16 cellular contexts compared by ENCODE assay signal in the genomic region with DNA sequence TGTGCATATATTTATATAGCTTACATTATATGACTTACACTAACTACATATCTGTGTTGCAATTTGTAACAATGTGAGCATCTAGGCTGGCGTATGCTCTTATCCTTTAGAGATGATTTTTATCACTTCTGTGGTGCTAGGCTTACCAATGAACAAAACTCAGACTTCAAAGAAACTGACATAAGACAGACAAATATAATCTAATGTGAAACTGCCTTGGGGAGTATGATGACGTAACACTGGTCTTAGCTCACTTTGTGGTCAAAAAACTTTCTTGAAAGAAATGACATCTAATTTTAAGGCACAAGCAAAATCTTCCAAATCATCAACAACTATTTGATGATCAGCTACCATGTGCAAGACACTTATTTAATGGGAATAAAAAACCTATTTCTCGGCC. TPM values are rescaled to one million over a fixed set of nuclear protein-coding genes. Genes with fewer than 3 reads are reported as not detected.
"Had no signal": no experiment of that assay in that cellular context is flagged by ENCODE, and none has a peak within 500 bp of the region (broad histone marks: within the 10 kb centered on the region; RNA-seq: fewer than 3 reads in every experiment).

No MANE protein-coding gene starts in this region.

- H3K27me3 ChIP-seq: cardiac muscle cell, ovary had no signal

- FAIRE-seq: endothelial cell of umbilical vein, urothelium cell line had no signal

- H3K36me3 ChIP-seq: cardiac muscle cell, ovary, thoracic aorta, WERI-Rb-1 had no signal

- H3K27ac ChIP-seq: cardiac muscle cell, ovary, thoracic aorta, WERI-Rb-1 had no signal

- H3K4me3 ChIP-seq: cardiac muscle cell, ovary, thoracic aorta had no signal

- ATAC-seq: activated CD4-positive, alpha-beta T cell treated with anti-CD3 and anti-CD28 coated beads for 36 hours; activated T-cell treated with anti-CD3 and anti-CD28 coated beads, Interleukin-2, amount 50 U/mL, for 72 hours; stimulated activated naive CD8-positive, alpha-beta T cell treated with anti-CD3 and anti-CD28 coated beads, Interleukin-15, amount 100 ng/mL, for 72 hours had no signal

- DNase-seq: activated CD4-positive, alpha-beta memory T cell treated with anti-CD3 and anti-CD28 coated beads, Interleukin-2, amount 10 ng/mL, durations not matched to agents 7 days and 5 days; activated CD4-positive, alpha-beta T cell treated with anti-CD3 and anti-CD28 coated beads for 36 hours; activated gamma-delta T cell treated with Interleukin-2 at 50 U/mL for 16 hours; activated naive CD8-positive, alpha-beta T cell treated with anti-CD3 and anti-CD28 coated beads for 36 hours; activated T-cell treated with anti-CD3 and anti-CD28 coated beads, Interleukin-2, amount 50 U/mL, for 72 hours; aorta; hippocampal formation; ovary; stimulated activated CD4-positive, alpha-beta T cell treated with anti-CD3 and anti-CD28 coated beads, Interleukin-4, amount 100 ng/mL, for 1 hour; stimulated activated CD8-positive, alpha-beta memory T cell treated with anti-CD3 and anti-CD28 coated beads, Interleukin-4, amount 100 ng/mL, for 48 hours; stimulated activated naive CD8-positive, alpha-beta T cell treated with anti-CD3 and anti-CD28 coated beads, Interleukin-15, amount 100 ng/mL, for 72 hours; WERI-Rb-1 had no signal

- H3K9me3 ChIP-seq: ovary had no signal

RNA-seq across cellular contexts. Expression of a gene that starts 50.0 kb away (rescaled TPM):
- total RNA-seq: activated naive CD8-positive, alpha-beta T cell treated with anti-CD3 and anti-CD28 coated beads for 36 hours had no signal
